9 cellular contexts compared by ENCODE assay signal in the genomic region with DNA sequence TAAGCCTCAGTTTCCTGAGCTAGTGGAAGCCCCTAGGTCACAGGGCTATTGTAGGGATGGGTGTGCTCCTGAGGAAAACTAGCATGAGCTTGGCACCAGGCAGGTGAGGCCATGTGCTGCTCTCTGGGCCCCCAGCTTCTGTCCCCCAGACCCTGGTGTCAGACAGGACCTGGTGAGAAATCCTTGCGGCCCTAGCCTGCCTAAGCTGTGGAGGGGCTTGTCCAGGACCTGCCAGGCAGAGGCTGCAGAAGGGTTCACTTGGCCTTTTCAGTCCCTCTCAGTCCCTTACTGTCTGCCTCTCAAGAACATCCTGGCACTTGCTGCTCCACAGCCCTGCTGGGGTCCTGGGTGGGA. TPM values are rescaled to one million over a fixed set of nuclear protein-coding genes. Genes with fewer than 3 reads are reported as not detected.
DNase-seq lines count a peak whose midpoint lies in the region; ATAC-seq and TF ChIP-seq lines count a peak whose summit lies in the region.
"Had no signal": no experiment of that assay in that cellular context is flagged by ENCODE, and none has a peak within 500 bp of the region (broad histone marks: within the 10 kb centered on the region; RNA-seq: fewer than 3 reads in every experiment).

No MANE protein-coding gene starts in this region.

- H3K27me3 ChIP-seq in CD4-positive, CD25-positive, alpha-beta regulatory T cell (ENCODE audit: control insufficient read depth, insufficient read depth, low read length), result no peaks in the 10 kb centered on the region
- H3K27me3 ChIP-seq in Loucy (ENCODE audit: insufficient read depth, low read length, poor library complexity, severe bottlenecking), result no peaks in the 10 kb centered on the region
- no peaks in the 10 kb centered on the region for H3K27me3 ChIP-seq in neural progenitor cell
- no peaks in the 10 kb centered on the region for H3K27me3 ChIP-seq in sigmoid colon

- peaks cover 58% of the 10 kb centered on the region for H3K4me1 ChIP-seq in CD4-positive, CD25-positive, alpha-beta regulatory T cell (ENCODE audit: control insufficient read depth, insufficient read depth, low read length, poor library complexity, severe bottlenecking)
- H3K4me1 ChIP-seq in Loucy (ENCODE audit: insufficient read depth, low read length, poor library complexity, severe bottlenecking), result peaks cover 33% of the 10 kb centered on the region
- H3K4me1 ChIP-seq in neural progenitor cell, result peaks cover 3% of the 10 kb centered on the region
- peaks cover 0 to 20% (median 10%) of the 10 kb centered on the region in 4 donors for H3K4me1 ChIP-seq in sigmoid colon

- 95 to 98% methylated on average over 1 of the region's 1 CpG for WGBS in sigmoid colon, 2 donors

- peak overlapping the region; percentile 23 for H3K9ac ChIP-seq in Loucy (ENCODE audit: low read depth, low read length, poor library complexity, severe bottlenecking)
- no peak overlapping the region for H3K9ac ChIP-seq in neural progenitor cell

- no peak for ATAC-seq in CD4-positive, CD25-positive, alpha-beta regulatory T cell (ENCODE audit: low read depth in 2 of 2)
- no peak for ATAC-seq in activated CD4-positive, CD25-positive, alpha-beta regulatory T cell treated with anti-CD3 and anti-CD28 coated beads, Interleukin-2, amount 50 U/mL, for 24 hours

- peak overlapping the region; percentile 21 for H3K27ac ChIP-seq in CD4-positive, CD25-positive, alpha-beta regulatory T cell (ENCODE audit: insufficient read depth, low read length, poor library complexity, severe bottlenecking)
- no peak overlapping the region for H3K27ac ChIP-seq in neural progenitor cell
- H3K27ac ChIP-seq in sigmoid colon, result peak overlapping the region in 2 of 4 donors; percentile 43 to 58

- H3K4me3 ChIP-seq in CD4-positive, CD25-positive, alpha-beta regulatory T cell (ENCODE audit: low read depth, low read length), result no peak overlapping the region
- H3K4me3 ChIP-seq in Loucy (ENCODE audit: low read length, poor library complexity, severe bottlenecking) (no peak overlapping the region), neural progenitor cell (no peak overlapping the region), sigmoid colon (no peak overlapping the region)

- no peaks in the 10 kb centered on the region for H3K36me3 ChIP-seq in CD4-positive, CD25-positive, alpha-beta regulatory T cell (ENCODE audit: control insufficient read depth, insufficient read depth, low read length)
- H3K36me3 ChIP-seq in Loucy (ENCODE audit: insufficient read depth, low read length) (no peaks in the 10 kb centered on the region), neural progenitor cell (no peaks in the 10 kb centered on the region), sigmoid colon (no peaks in the 10 kb centered on the region)

- H2AFZ ChIP-seq in Loucy (ENCODE audit: low read length) (no peak overlapping the region), neural progenitor cell (replicated peaks) (no peak overlapping the region)

- H4K20me1 ChIP-seq in Loucy (ENCODE audit: insufficient read depth, low read length, poor library complexity, severe bottlenecking), result no peaks in the 10 kb centered on the region
- no peaks in the 10 kb centered on the region for H4K20me1 ChIP-seq in neural progenitor cell (ENCODE audit: low read depth)

- H3K36me3 Mint-ChIP-seq in CD4-positive, CD25-positive, alpha-beta regulatory T cell, result no peaks in the 10 kb centered on the region
- H3K36me3 Mint-ChIP-seq in dendritic cell treated with granulocyte-macrophage colony-stimulating factor and Interleukin-4, amounts not matched to agents 40 ng/mL and 50 ng/mL, for 4 days (ENCODE audit: low read depth), result no peaks in the 10 kb centered on the region
- H3K36me3 Mint-ChIP-seq in neural progenitor cell, result no peaks in the 10 kb centered on the region

- TF ChIP-seq POLR2A in sigmoid colon (IDR thresholded peaks at IDR 0.05), result no peak

- intact Hi-C loops in dendritic cell treated with granulocyte-macrophage colony-stimulating factor and Interleukin-4, amounts not matched to agents 40 ng/mL and 50 ng/mL, for 4 days (cut with micrococcal nuclease), result loop anchor here (5.0 kb wide), 1 partner anchor 36 kb away; no protein-coding TSS in a partner anchor
- intact Hi-C loops in sigmoid colon (cut with DNase I), result no loop called here

- H3K4me2 ChIP-seq in Loucy (ENCODE audit: low read depth, low read length, poor library complexity, severe bottlenecking) (no peak overlapping the region), neural progenitor cell (no peak overlapping the region)

- no peak for TF ChIP-seq CTCF in Loucy (conservative IDR thresholded peaks at IDR 0.05; ENCODE audit: low read length)
- TF ChIP-seq CTCF in neural progenitor cell (IDR thresholded peaks at IDR 0.05), result no peak
- no peak for TF ChIP-seq CTCF in sigmoid colon (IDR thresholded peaks at IDR 0.05)

- H3F3A ChIP-seq in Loucy (ENCODE audit: low read depth) (no peaks in the 10 kb centered on the region), neural progenitor cell (ENCODE audit: low read depth) (no peaks in the 10 kb centered on the region)

- no peaks in the 10 kb centered on the region for H3K9me3 Mint-ChIP-seq in CD4-positive, CD25-positive, alpha-beta regulatory T cell
- no peaks in the 10 kb centered on the region for H3K9me3 Mint-ChIP-seq in dendritic cell treated with granulocyte-macrophage colony-stimulating factor and Interleukin-4, amounts not matched to agents 40 ng/mL and 50 ng/mL, for 4 days
- peaks cover 2% of the 10 kb centered on the region for H3K9me3 Mint-ChIP-seq in neural progenitor cell

- no peaks in the 10 kb centered on the region for H3K27me3 Mint-ChIP-seq in CD4-positive, CD25-positive, alpha-beta regulatory T cell
- peaks cover 4% of the 10 kb centered on the region for H3K27me3 Mint-ChIP-seq in dendritic cell treated with granulocyte-macrophage colony-stimulating factor and Interleukin-4, amounts not matched to agents 40 ng/mL and 50 ng/mL, for 4 days
- H3K27me3 Mint-ChIP-seq in neural progenitor cell (ENCODE audit: insufficient read depth, low read depth), result peaks cover 5% of the 10 kb centered on the region

- H3K4me3 Mint-ChIP-seq in CD4-positive, CD25-positive, alpha-beta regulatory T cell, result peak overlapping the region in 3 of 4 donors; percentile 41 to 93 (median 76)
- H3K4me3 Mint-ChIP-seq in dendritic cell treated with granulocyte-macrophage colony-stimulating factor and Interleukin-4, amounts not matched to agents 40 ng/mL and 50 ng/mL, for 4 days, result no peak overlapping the region
- no peak overlapping the region for H3K4me3 Mint-ChIP-seq in neural progenitor cell

- no peaks in the 10 kb centered on the region for H3K79me2 ChIP-seq in Loucy (ENCODE audit: insufficient read depth, low read length)
- no peaks in the 10 kb centered on the region for H3K79me2 ChIP-seq in neural progenitor cell (ENCODE audit: low read depth)

- no peaks in the 10 kb centered on the region for H3K9me3 ChIP-seq in CD4-positive, CD25-positive, alpha-beta regulatory T cell (ENCODE audit: control insufficient read depth in 2 of 2, low read length in 2 of 2)
- H3K9me3 ChIP-seq in Loucy (ENCODE audit: insufficient read depth, low read depth, low read length), result no peaks in the 10 kb centered on the region
- H3K9me3 ChIP-seq in neural progenitor cell (ENCODE audit: low read depth), result no peaks in the 10 kb centered on the region
- no peaks in the 10 kb centered on the region for H3K9me3 ChIP-seq in sigmoid colon

- DNase-seq in CD4-positive, CD25-positive, alpha-beta regulatory T cell, result no peak
- DNase-seq in neural progenitor cell (ENCODE audit: low spot score) (no peak), D341Med (ENCODE audit: low spot score) (no peak), sigmoid colon (no peak), islet precursor cell (no peak)
- DNase-seq: NCI-H187 treated with DMSO at 0.1 percent for 48 hours had no signal

- H3K4me1 Mint-ChIP-seq in CD4-positive, CD25-positive, alpha-beta regulatory T cell, result peaks cover 0 to 73% (median 43%) of the 10 kb centered on the region in 4 donors
- peaks cover 85% of the 10 kb centered on the region for H3K4me1 Mint-ChIP-seq in dendritic cell treated with granulocyte-macrophage colony-stimulating factor and Interleukin-4, amounts not matched to agents 40 ng/mL and 50 ng/mL, for 4 days (ENCODE audit: low read depth)
- peaks cover 43% of the 10 kb centered on the region for H3K4me1 Mint-ChIP-seq in neural progenitor cell

- H3K9me2 ChIP-seq in Loucy (replicated peaks; ENCODE audit: low read depth, low read length), result no peaks in the 10 kb centered on the region

- peak overlapping the region; percentile 92 to 99 (median 96) for H3K27ac Mint-ChIP-seq in CD4-positive, CD25-positive, alpha-beta regulatory T cell
- peak overlapping the region; percentile 88 for H3K27ac Mint-ChIP-seq in dendritic cell treated with granulocyte-macrophage colony-stimulating factor and Interleukin-4, amounts not matched to agents 40 ng/mL and 50 ng/mL, for 4 days
- peak overlapping the region; percentile 84 for H3K27ac Mint-ChIP-seq in neural progenitor cell

- no peak for TF ChIP-seq EP300 in sigmoid colon (IDR thresholded peaks at IDR 0.05)

RNA-seq across cellular contexts. Expression of gene ZFP36L2, which starts 58.4 kb away (rescaled TPM):
- 874 TPM for total RNA-seq in CD4-positive, CD25-positive, alpha-beta regulatory T cell
- polyA plus RNA-seq in CD4-positive, CD25-positive, alpha-beta regulatory T cell, result 100 to 1,000 TPM; 119 to 155 (median 128) TPM
- total RNA-seq in neural progenitor cell (ENCODE audit: low replicate concordance), result 13.8 and 15.1 TPM in 2 replicates
- total RNA-seq in sigmoid colon, result 100 to 1,000 TPM in 1 of 4 donors, 10 to 100 TPM in 3; 59.8 to 115 (median 72.3) TPM
- 100 to 1,000 TPM in 2 of 3 donors, 10 to 100 TPM in 1; 97.3 to 120 (median 116) TPM for polyA plus RNA-seq in sigmoid colon

Comparison
In these comparisons a context has a peak if more than half of its experiments do, and no peak if none do; other contexts are left out.
1. H3K4me3 Mint-ChIP-seq: peak in CD4-positive, CD25-positive, alpha-beta regulatory T cell (3 of 4); none in dendritic cell treated with granulocyte-macrophage colony-stimulating factor and Interleukin-4, amounts not matched to agents 40 ng/mL and 50 ng/mL, for 4 days (single experiment) and neural progenitor cell (single experiment).
2. Peak in every context shown above with its lines, with median percentiles within 50 percentile points of each other: H3K27ac Mint-ChIP-seq.